ENCODE assay signal across 8 cellular contexts in the genomic region with DNA sequence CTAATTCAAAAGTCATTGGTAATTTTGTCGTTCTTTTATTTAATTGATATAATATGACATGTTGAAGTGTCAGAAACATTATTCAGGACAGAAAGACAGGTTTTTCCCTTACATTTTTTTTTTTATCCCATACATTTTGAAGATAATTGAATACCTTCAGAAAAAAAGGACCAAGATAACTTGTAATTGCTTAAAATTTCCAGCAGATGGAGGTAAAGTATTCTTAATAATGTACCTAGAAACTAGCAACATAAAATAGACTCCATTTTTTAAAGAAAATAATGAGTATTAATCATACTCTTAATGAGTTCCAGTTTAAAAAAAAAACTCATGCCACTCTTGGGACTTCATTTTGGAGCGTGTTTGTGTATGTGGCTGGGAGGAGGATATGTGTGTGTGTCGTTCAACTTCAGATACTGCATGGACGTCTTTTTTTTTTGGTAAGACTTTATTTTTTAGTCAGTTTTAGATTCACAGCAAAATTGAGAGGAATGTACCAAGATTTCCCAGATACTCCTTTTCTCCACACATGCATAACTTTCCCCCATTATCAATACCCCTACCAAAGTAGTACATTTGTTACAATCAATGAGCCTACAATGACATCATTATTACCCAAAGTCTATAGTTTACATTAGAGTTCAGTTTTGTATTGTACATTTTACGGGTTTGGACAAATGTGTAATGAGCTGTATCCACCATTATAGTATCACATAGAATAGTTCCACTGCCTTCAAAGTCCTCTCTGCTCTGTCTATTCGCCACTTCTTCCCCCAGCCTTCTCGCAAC.
A peak's percentile ranks its signal among the peaks of the same experiment; 100 is the strongest.
DNase-seq lines count a peak whose midpoint lies in the region; ATAC-seq, FAIRE-seq and TF ChIP-seq lines count a peak whose summit lies in the region.

No MANE protein-coding gene starts in this region.

- H3K4me1 Mint-ChIP-seq in Calu3 (ENCODE audit: low read depth, unreplicated experiment), result no peaks in the 10 kb centered on the region
- H3K4me1 Mint-ChIP-seq in activated T-helper 2 cell treated with anti-CD3 and anti-CD28 coated beads, Interferon-gamma antibody, Interleukin-2, Interleukin-4, amounts not matched to agents 10 μg/mL and 5 μg/mL and 100 μg/mL, durations not matched to agents 14 hours and 24 hours and 36 hours (ENCODE audit: low read depth), result no peaks in the 10 kb centered on the region

- H3K36me3 Mint-ChIP-seq in Calu3 (ENCODE audit: insufficient read depth, unreplicated experiment), result no peaks in the 10 kb centered on the region
- no peaks in the 10 kb centered on the region for H3K36me3 Mint-ChIP-seq in activated T-helper 2 cell treated with anti-CD3 and anti-CD28 coated beads, Interferon-gamma antibody, Interleukin-2, Interleukin-4, amounts not matched to agents 10 μg/mL and 5 μg/mL and 100 μg/mL, durations not matched to agents 14 hours and 24 hours and 36 hours (ENCODE audit: low read depth)

- CTCF ChIA-PET in Calu3 (lab: Charles Lee), result no interaction called here

- H3K4me3 Mint-ChIP-seq in Calu3 (ENCODE audit: low read depth, unreplicated experiment), result no peak overlapping the region
- H3K4me3 Mint-ChIP-seq in activated T-helper 2 cell treated with anti-CD3 and anti-CD28 coated beads, Interferon-gamma antibody, Interleukin-2, Interleukin-4, amounts not matched to agents 10 μg/mL and 5 μg/mL and 100 μg/mL, durations not matched to agents 14 hours and 24 hours and 36 hours (ENCODE audit: low read depth), result no peak overlapping the region

- intact Hi-C loops in Calu3 (cut with micrococcal nuclease; ENCODE audit: unreplicated experiment), result loop anchor here (1.0 to 2.0 kb wide), 4 partner anchors 102 to 484 kb away; no protein-coding TSS in a partner anchor
- intact Hi-C loops in activated T-helper 2 cell treated with anti-CD3 and anti-CD28 coated beads, Interferon-gamma antibody, Interleukin-2, Interleukin-4, amounts not matched to agents 10 μg/mL and 5 μg/mL and 100 μg/mL, durations not matched to agents 14 hours and 24 hours and 36 hours (cut with micrococcal nuclease), result loop anchor here (2.0 to 5.0 kb wide), 2 partner anchors 211 to 256 kb away; partner anchors contain the start of gene GOPC

- no peak for FAIRE-seq in GM19239 (lab: Jason Lieb, UNC)

- H3K27me3 Mint-ChIP-seq in Calu3 (ENCODE audit: unreplicated experiment), result peaks cover 12% of the 10 kb centered on the region
- H3K27me3 Mint-ChIP-seq in activated T-helper 2 cell treated with anti-CD3 and anti-CD28 coated beads, Interferon-gamma antibody, Interleukin-2, Interleukin-4, amounts not matched to agents 10 μg/mL and 5 μg/mL and 100 μg/mL, durations not matched to agents 14 hours and 24 hours and 36 hours (ENCODE audit: low read depth), result peaks cover 7% of the 10 kb centered on the region

- DNase-seq in Calu3 (no peak), SHP77 treated with DMSO at 0.1 percent for 48 hours (lab: John Stamatoyannopoulos, UW) (peak; percentile 17), foreskin melanocyte (peak; percentile 7), stromal cell of bone marrow (ENCODE audit: low read depth) (peak; percentile 17), OCI-M2 (lab: John Stamatoyannopoulos, UW; ENCODE audit: unreplicated experiment) (no peak), GM19239 (ENCODE audit: insufficient read length, low spot score) (no peak)
- no peak for DNase-seq in activated T-helper 2 cell treated with anti-CD3 and anti-CD28 coated beads, Interferon-gamma antibody, Interleukin-2, Interleukin-4, amounts not matched to agents 10 μg/mL and 5 μg/mL and 100 μg/mL, durations not matched to agents 14 hours and 24 hours and 36 hours (ENCODE audit: low spot score)

- peak overlapping the region; percentile 8 for H3K27ac Mint-ChIP-seq in Calu3 (ENCODE audit: unreplicated experiment)
- H3K27ac Mint-ChIP-seq in activated T-helper 2 cell treated with anti-CD3 and anti-CD28 coated beads, Interferon-gamma antibody, Interleukin-2, Interleukin-4, amounts not matched to agents 10 μg/mL and 5 μg/mL and 100 μg/mL, durations not matched to agents 14 hours and 24 hours and 36 hours, result no peak overlapping the region

- peak; percentile 44 for ATAC-seq in HG03280 (IDR thresholded peaks at IDR 0.05; ENCODE audit: unreplicated experiment)

- H3K9me3 Mint-ChIP-seq in Calu3 (ENCODE audit: low read depth, unreplicated experiment), result no peaks in the 10 kb centered on the region
- H3K9me3 Mint-ChIP-seq in activated T-helper 2 cell treated with anti-CD3 and anti-CD28 coated beads, Interferon-gamma antibody, Interleukin-2, Interleukin-4, amounts not matched to agents 10 μg/mL and 5 μg/mL and 100 μg/mL, durations not matched to agents 14 hours and 24 hours and 36 hours, result no peaks in the 10 kb centered on the region

- TF ChIP-seq CTCF in Calu3 (IDR thresholded peaks at IDR 0.05; ENCODE audit: unreplicated experiment), result peak; percentile 56

- BruUV-seq in Calu3 (replicated peaks; lab: Mats Ljungman, UMichigan), result no TSS peak

Comparison
In these comparisons a context has a peak if more than half of its experiments do, and no peak if none do; other contexts are left out.
1. DNase-seq: peak in SHP77 treated with DMSO at 0.1 percent for 48 hours (single experiment), foreskin melanocyte (single experiment) and stromal cell of bone marrow (single experiment); none in Calu3 (single experiment), activated T-helper 2 cell treated with anti-CD3 and anti-CD28 coated beads, Interferon-gamma antibody, Interleukin-2, Interleukin-4, amounts not matched to agents 10 μg/mL and 5 μg/mL and 100 μg/mL, durations not matched to agents 14 hours and 24 hours and 36 hours (single experiment), OCI-M2 (single experiment) and GM19239 (single experiment).